ENCODE assay signal across 1 cellular context in the genomic region with DNA sequence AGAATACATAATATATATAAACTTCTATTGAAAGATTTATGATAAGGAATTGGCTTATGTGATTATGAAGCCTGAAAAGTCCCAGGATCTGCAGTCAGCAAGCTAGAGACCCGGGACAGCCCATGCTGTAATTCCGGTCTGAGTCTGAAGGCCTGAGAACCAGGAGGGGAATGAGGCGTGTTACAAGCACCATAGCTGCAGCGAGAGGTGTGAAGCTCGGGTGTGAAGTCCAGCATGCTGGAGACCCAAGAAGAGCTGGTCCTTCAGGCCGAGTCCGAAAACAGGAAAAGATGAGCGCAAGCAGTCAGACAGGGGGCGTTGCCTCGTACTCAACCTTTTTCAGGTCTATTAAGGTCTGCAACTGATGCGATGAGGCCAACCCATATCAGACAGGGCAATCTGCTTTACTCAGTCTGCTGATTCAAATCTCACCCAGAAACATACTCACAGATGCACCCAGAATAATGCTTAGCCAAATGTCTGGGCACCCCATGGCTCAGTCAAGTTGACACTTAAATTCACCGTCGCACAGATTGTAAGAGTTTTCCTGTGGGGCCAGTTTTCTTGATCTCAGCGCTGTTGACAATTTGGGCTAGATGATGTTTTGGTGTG.
TF ChIP-seq lines count a peak whose summit lies in the region.

No MANE protein-coding gene starts in this region.

TF ChIP-seq in HCT116, 20 proteins besides CTCF, POLR2A, EP300 and RAD21:
- TF ChIP-seq, protein P1, sequence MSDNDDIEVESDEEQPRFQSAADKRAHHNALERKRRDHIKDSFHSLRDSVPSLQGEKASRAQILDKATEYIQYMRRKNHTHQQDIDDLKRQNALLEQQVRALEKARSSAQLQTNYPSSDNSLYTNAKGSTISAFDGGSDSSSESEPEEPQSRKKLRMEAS (IDR thresholded peaks at IDR 0.05): 0 out of 2 replicates have a peak, but pooled peaks have one; percentile 6
- no peak for TF ChIP-seq CEBPB (IDR thresholded peaks at IDR 0.05; ENCODE audit: low read depth)
